In genomic region chr7:130831817-130832481, GRCh38 we compare ENCODE assay signal across 8 cellular contexts.
DNase-seq lines count a peak whose midpoint lies in the region; ATAC-seq and TF ChIP-seq lines count a peak whose summit lies in the region.

No MANE protein-coding gene starts in this region.

- no peak overlapping the region for H3K4me2 ChIP-seq in fibroblast of lung (ENCODE audit: extremely low read depth, insufficient read depth, low read length)

- H3K4me3 ChIP-seq in HEK293 (ENCODE audit: low read depth, low read length) (no peak overlapping the region), fibroblast of lung (replicated peaks in 1 of 4; ENCODE audit: control extremely low read depth in 1 of 4, insufficient read depth in 1 of 4, low read depth in 3 of 4, low read length in 4 of 4) (no peak overlapping the region)

- POLR2A ChIA-PET in CD4-positive, alpha-beta T cell (lab: Charles Lee): no interaction called here
- POLR2A ChIA-PET in HEK293 (lab: Yijun Ruan, JAX): interaction anchor here (0.6 to 0.7 kb wide), 2 partner anchors 15 to 762 kb away, joined by 3 read pairs; no protein-coding TSS in a partner anchor

- H3K4me3 Mint-ChIP-seq in CD4-positive, alpha-beta T cell: no peak overlapping the region

- H3K9ac ChIP-seq in fibroblast of lung (ENCODE audit: insufficient read depth, low read length): no peak overlapping the region

- H3K4me1 Mint-ChIP-seq in CD4-positive, alpha-beta T cell (ENCODE audit: low read depth): no peaks in the 10 kb centered on the region

- H4K20me1 ChIP-seq in fibroblast of lung (ENCODE audit: control insufficient read depth, extremely low read depth, insufficient read depth, low read length): no peaks in the 10 kb centered on the region

- peaks cover 22% of the 10 kb centered on the region for H3K27me3 Mint-ChIP-seq in CD4-positive, alpha-beta T cell

- no peak for DNase-seq in CD4-positive, alpha-beta T cell
- peak; percentile 31 for DNase-seq in RPMI8226
- DNase-seq in fibroblast of lung (ENCODE audit: low read depth in 2 of 2): peak; percentile 48 to 79
- peak; percentile 24 for DNase-seq in putamen (ENCODE audit: low spot score)
- no peak for DNase-seq in activated CD4-positive, alpha-beta T cell treated with anti-CD3 and anti-CD28 coated beads for 1 hour

- peak; percentile 89 for TF ChIP-seq CTCF in CD4-positive, alpha-beta T cell (IDR thresholded peaks at IDR 0.05)
- no peak for TF ChIP-seq CTCF in HEK293 (tag by site-specific recombination; IDR thresholded peaks at IDR 0.05)
- peak; percentile 52 to 66 for TF ChIP-seq CTCF in fibroblast of lung (conservative IDR thresholded peaks at IDR 0.05 in 1 of 2, IDR thresholded peaks at IDR 0.05 in 1 of 2; ENCODE audit: low read depth in 1 of 2, low read length in 2 of 2)

- no peaks in the 10 kb centered on the region for H3K4me1 ChIP-seq in HEK293 (ENCODE audit: control insufficient read depth, insufficient read depth, low read length)
- H3K4me1 ChIP-seq in fibroblast of lung (ENCODE audit: control insufficient read depth, extremely low read depth, insufficient read depth, low read length): peaks cover 2% of the 10 kb centered on the region

- H3K9me3 ChIP-seq in CD4-positive, alpha-beta T cell (ENCODE audit: control insufficient read depth, low read length): peaks cover 12% of the 10 kb centered on the region
- H3K9me3 ChIP-seq in HEK293 (ENCODE audit: control insufficient read depth, insufficient read depth, low read depth, low read length) (no peaks in the 10 kb centered on the region), fibroblast of lung (ENCODE audit: control insufficient read depth, insufficient read depth, low read depth, low read length) (no peaks in the 10 kb centered on the region)

- CTCF ChIA-PET in CD4-positive, alpha-beta T cell (lab: Charles Lee): interaction anchor here (0.8 kb wide), 1 partner anchor 9 kb away, joined by 4 read pairs; no protein-coding TSS in a partner anchor
- CTCF ChIA-PET in HEK293 (lab: Yijun Ruan, JAX): interaction anchor here (0.5 to 2.7 kb wide), 28 partner anchors 10 to 1570 kb away, joined by 3 to 12 read pairs (median 3); no protein-coding TSS in a partner anchor

- no peaks in the 10 kb centered on the region for H3K36me3 Mint-ChIP-seq in CD4-positive, alpha-beta T cell (ENCODE audit: low read depth)

- no peak overlapping the region for H3K27ac ChIP-seq in CD4-positive, alpha-beta T cell (ENCODE audit: low read depth, low read length)
- H3K27ac ChIP-seq in HEK293 (ENCODE audit: extremely low read depth, low read depth, low read length): no peak overlapping the region
- H3K27ac ChIP-seq in fibroblast of lung (ENCODE audit: insufficient read depth, low read length): no peak overlapping the region

- no peaks in the 10 kb centered on the region for H3K27me3 ChIP-seq in CD4-positive, alpha-beta T cell (ENCODE audit: control insufficient read depth, insufficient read depth, low read length)
- H3K27me3 ChIP-seq in fibroblast of lung (ENCODE audit: control insufficient read depth, insufficient read depth, low read length): no peaks in the 10 kb centered on the region

- no peak overlapping the region for H2AFZ ChIP-seq in fibroblast of lung (ENCODE audit: low read length)

- no peaks in the 10 kb centered on the region for H3K79me2 ChIP-seq in fibroblast of lung (ENCODE audit: control insufficient read depth, insufficient read depth, low read length)

- H3K36me3 ChIP-seq in HEK293 (ENCODE audit: control insufficient read depth in 2 of 2, insufficient read depth in 1 of 2, low read length in 2 of 2) (no peaks in the 10 kb centered on the region), fibroblast of lung (ENCODE audit: control insufficient read depth, insufficient read depth, low read length) (no peaks in the 10 kb centered on the region)

- no peak for ATAC-seq in CD4-positive, alpha-beta T cell (ENCODE audit: poor library complexity)
- ATAC-seq in GM21529 (IDR thresholded peaks at IDR 0.05; ENCODE audit: unreplicated experiment): no peak
- ATAC-seq in HG02571 (IDR thresholded peaks at IDR 0.05; ENCODE audit: unreplicated experiment): no peak

- no peak overlapping the region for H3K27ac Mint-ChIP-seq in CD4-positive, alpha-beta T cell

- intact Hi-C loops in CD4-positive, alpha-beta T cell (cut with DNase I, micrococcal nuclease): loop anchor here (1.0 to 5.0 kb wide), 5 partner anchors 589 to 769 kb away; no protein-coding TSS in a partner anchor

- peaks cover 4% of the 10 kb centered on the region for H3K9me3 Mint-ChIP-seq in CD4-positive, alpha-beta T cell

TF ChIP-seq in HEK293, 187 proteins besides CTCF, POLR2A, EP300 and RAD21:
- TF ChIP-seq ZNF626 (tag by site-specific recombination; IDR thresholded peaks at IDR 0.05) (no peak), ZNF335 (tag by site-specific recombination; conservative IDR thresholded peaks at IDR 0.05) (no peak), ZNF473 (tag by site-specific recombination; IDR thresholded peaks at IDR 0.05) (no peak), ZNF398 (tag by site-specific recombination; IDR thresholded peaks at IDR 0.05) (no peak), ZNF621 (tag by site-specific recombination; IDR thresholded peaks at IDR 0.05) (no peak), ZNF184 (tag by site-specific recombination; IDR thresholded peaks at IDR 0.05) (0 out of 2 replicates have a peak, but pooled peaks have one; percentile 30), HIC1 (tag by site-specific recombination; IDR thresholded peaks at IDR 0.05) (no peak), ZNF133 (tag by site-specific recombination; IDR thresholded peaks at IDR 0.05) (no peak), ZNF514 (tag by site-specific recombination; IDR thresholded peaks at IDR 0.05) (no peak), SCRT1 (tag by site-specific recombination; IDR thresholded peaks at IDR 0.05; ENCODE audit: borderline replicate concordance) (no peak), ZNF692 (tag by site-specific recombination; IDR thresholded peaks at IDR 0.05) (no peak), ZNF654 (tag by site-specific recombination; IDR thresholded peaks at IDR 0.05; ENCODE audit: low read depth) (peak; percentile 86), ZNF23 (tag by site-specific recombination; IDR thresholded peaks at IDR 0.05; ENCODE audit: borderline replicate concordance) (no peak), ZNF513 (tag by site-specific recombination; IDR thresholded peaks at IDR 0.05) (no peak), ZNF660 (tag by site-specific recombination; IDR thresholded peaks at IDR 0.05) (peak; percentile 23; the same call in 1 of the 2 replicates), IKZF3 (tag by site-specific recombination; IDR thresholded peaks at IDR 0.05) (peak; percentile 33; the same call in 1 of the 2 replicates)
TF ChIP-seq in HEK293: peak in this region for 4.

Comparison
In these comparisons a context has a peak if more than half of its experiments do, and no peak if none do; other contexts are left out.
1. DNase-seq: peak in RPMI8226 (single experiment), fibroblast of lung (2 of 2) and putamen (single experiment); none in CD4-positive, alpha-beta T cell (0 of 10) and activated CD4-positive, alpha-beta T cell treated with anti-CD3 and anti-CD28 coated beads for 1 hour (single experiment).